Comparison of ENCODE assay signal across 16 cellular contexts in genomic region chr9:8850916-8851315, GRCh38.
"Had no signal": no experiment of that assay in that cellular context is flagged by ENCODE, and none has a peak within 500 bp of the region (broad histone marks: within the 10 kb centered on the region; RNA-seq: fewer than 3 reads in every experiment).

No MANE protein-coding gene starts in this region.

- DNase-seq: activated CD4-positive, alpha-beta T cell treated with anti-CD3 and anti-CD28 coated beads, Interleukin-2, amount 50 U/mL, for 4 hours; activated T-cell treated with anti-CD3 and anti-CD28 coated beads, Interleukin-2, amount 50 U/mL, for 1 hour; body of pancreas; effector memory CD8-positive, alpha-beta T cell; gastrocnemius medialis; kidney; stimulated activated CD4-positive, alpha-beta T cell treated with anti-CD3 and anti-CD28 coated beads, Interleukin-4, amount 100 ng/mL, for 1 hour; stimulated activated CD8-positive, alpha-beta memory T cell treated with anti-CD3 and anti-CD28 coated beads, Interleukin-4, amount 100 ng/mL, for 48 hours; stimulated activated naive CD8-positive, alpha-beta T cell treated with anti-CD3 and anti-CD28 coated beads, Interleukin-15, Interleukin-2, amounts not matched to agents 100 U/mL and 50 U/mL, for 24 hours; testis had no signal

- H3K36me3 ChIP-seq: gastrocnemius medialis, prostate gland had no signal

- H3K27ac Mint-ChIP-seq: activated naive CD4-positive, alpha-beta T cell treated with anti-CD3 and anti-CD28 coated beads, Interleukin-2, amount 50 U/mL, for 24 hours; effector memory CD8-positive, alpha-beta T cell had no signal

- H3K27me3 ChIP-seq: body of pancreas, testis had no signal

- H3K9me3 ChIP-seq: body of pancreas, gastrocnemius medialis, prostate gland, testis had no signal

- H3K36me3 Mint-ChIP-seq: activated naive CD4-positive, alpha-beta T cell treated with anti-CD3 and anti-CD28 coated beads, Interleukin-2, amount 50 U/mL, for 24 hours had no signal

- H3K27ac ChIP-seq: body of pancreas, epithelial cell of prostate, gastrocnemius medialis, prostate gland, testis had no signal

- H3K4me1 ChIP-seq: body of pancreas, gastrocnemius medialis, prostate gland, testis had no signal

- H3K4me1 Mint-ChIP-seq: activated naive CD4-positive, alpha-beta T cell treated with anti-CD3 and anti-CD28 coated beads, Interleukin-2, amount 50 U/mL, for 24 hours; central memory CD8-positive, alpha-beta T cell had no signal

- H3K4me3 ChIP-seq: body of pancreas, gastrocnemius medialis, prostate gland, testis had no signal

- H3K4me3 Mint-ChIP-seq: activated naive CD4-positive, alpha-beta T cell treated with anti-CD3 and anti-CD28 coated beads, Interleukin-2, amount 50 U/mL, for 24 hours; central memory CD8-positive, alpha-beta T cell; effector memory CD8-positive, alpha-beta T cell had no signal

- ATAC-seq: activated CD4-positive, CD25-positive, alpha-beta regulatory T cell treated with anti-CD3 and anti-CD28 coated beads, Interleukin-2, amount 50 U/mL, for 24 hours; body of pancreas; effector memory CD8-positive, alpha-beta T cell; gastrocnemius medialis; sciatic nerve; stimulated activated naive CD8-positive, alpha-beta T cell treated with anti-CD3 and anti-CD28 coated beads, Interleukin-15, Interleukin-2, amounts not matched to agents 100 U/mL and 50 U/mL, for 24 hours had no signal
